Comparison of ENCODE assay signal across 16 cellular contexts in the genomic region with DNA sequence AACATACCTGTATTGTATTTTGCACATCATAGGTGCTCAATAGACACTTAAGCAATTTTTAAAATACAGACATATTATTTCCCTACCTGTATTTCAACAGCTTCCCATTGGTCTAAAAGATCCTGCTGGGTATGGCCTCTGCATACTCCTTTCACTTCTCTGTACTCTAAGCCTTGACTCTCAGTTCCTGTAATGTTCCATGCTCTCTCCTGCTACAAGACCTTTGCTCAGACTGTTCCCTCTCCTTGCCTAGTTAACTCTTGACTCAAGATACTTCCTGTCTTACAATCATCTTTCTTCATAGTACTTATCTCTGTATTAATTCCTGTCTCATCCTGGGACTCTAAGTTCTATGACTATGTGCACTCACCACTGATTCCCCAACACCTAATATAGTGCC.
DNase-seq lines count a peak whose midpoint lies in the region; ATAC-seq and TF ChIP-seq lines count a peak whose summit lies in the region.
"Had no signal": no experiment of that assay in that cellular context is flagged by ENCODE, and none has a peak within 500 bp of the region (broad histone marks: within the 10 kb centered on the region; RNA-seq: fewer than 3 reads in every experiment).

No MANE protein-coding gene starts in this region.

- TF ChIP-seq CTCF in GM10266 (IDR thresholded peaks at IDR 0.05; ENCODE audit: control insufficient read depth, insufficient read depth, low read depth, missing control alignments): no peak

- no peak overlapping the region for H3K27ac ChIP-seq in ACC112 (ENCODE audit: low read depth, low read length)

- peak overlapping the region; percentile 31 for H2AFZ ChIP-seq in ACC112 (ENCODE audit: low read length, unreplicated experiment)

- H3K79me2 ChIP-seq in ACC112 (ENCODE audit: control insufficient read depth, insufficient read depth, low read length, unreplicated experiment): peaks cover 24% of the 10 kb centered on the region

- H3K4me1 ChIP-seq in ACC112 (ENCODE audit: control insufficient read depth, insufficient read depth, low read length, unreplicated experiment): peaks cover 4% of the 10 kb centered on the region

- H3K4me3 ChIP-seq in ACC112 (ENCODE audit: low read depth, low read length): no peak overlapping the region
- H3K4me3 ChIP-seq: dorsolateral prefrontal cortex had no signal

- DNase-seq in RPMI8226 (peak; percentile 22), germinal center (ENCODE audit: low spot score) (peak; percentile 27), GDM1 (lab: John Stamatoyannopoulos, UW) (no peak), GM10266 (ENCODE audit: extremely low spot score) (no peak)
- DNase-seq: activated gamma-delta T cell; dorsolateral prefrontal cortex; left ventricle myocardium superior; NCI-H2107; NCI-H82; SHP77 treated with DMSO at 0.1 percent for 48 hours; stimulated activated CD4-positive, alpha-beta T cell treated with anti-CD3 and anti-CD28 coated beads, Interleukin-15, amount 100 ng/mL, for 24 hours had no signal

- peak; percentile 33 for ATAC-seq in GM21367 (IDR thresholded peaks at IDR 0.05; ENCODE audit: unreplicated experiment)
- no peak for ATAC-seq in HG03571 (IDR thresholded peaks at IDR 0.05; ENCODE audit: unreplicated experiment)
- ATAC-seq in HG03457 (IDR thresholded peaks at IDR 0.05; ENCODE audit: unreplicated experiment): no peak
- ATAC-seq: left ventricle myocardium superior; natural killer cell treated with Interleukin-12 subunit alpha and Interleukin-12 subunit beta and Interleukin-15 and Interleukin-18, amount 100 ng/mL, for 72 hours had no signal

- no peaks in the 10 kb centered on the region for H3K27me3 ChIP-seq in ACC112 (ENCODE audit: insufficient read depth, low read length)
- H3K27me3 ChIP-seq: dorsolateral prefrontal cortex had no signal

- H3K36me3 ChIP-seq in ACC112 (ENCODE audit: insufficient read depth, low read length): no peaks in the 10 kb centered on the region

Comparison
In these comparisons a context has a peak if more than half of its experiments do, and no peak if none do; other contexts are left out.
1. DNase-seq: peak in RPMI8226 (single experiment) and germinal center (single experiment); none in GDM1 (single experiment) and GM10266 (single experiment).